Comparison of ENCODE assay signal across 1 cellular context in the genomic region with DNA sequence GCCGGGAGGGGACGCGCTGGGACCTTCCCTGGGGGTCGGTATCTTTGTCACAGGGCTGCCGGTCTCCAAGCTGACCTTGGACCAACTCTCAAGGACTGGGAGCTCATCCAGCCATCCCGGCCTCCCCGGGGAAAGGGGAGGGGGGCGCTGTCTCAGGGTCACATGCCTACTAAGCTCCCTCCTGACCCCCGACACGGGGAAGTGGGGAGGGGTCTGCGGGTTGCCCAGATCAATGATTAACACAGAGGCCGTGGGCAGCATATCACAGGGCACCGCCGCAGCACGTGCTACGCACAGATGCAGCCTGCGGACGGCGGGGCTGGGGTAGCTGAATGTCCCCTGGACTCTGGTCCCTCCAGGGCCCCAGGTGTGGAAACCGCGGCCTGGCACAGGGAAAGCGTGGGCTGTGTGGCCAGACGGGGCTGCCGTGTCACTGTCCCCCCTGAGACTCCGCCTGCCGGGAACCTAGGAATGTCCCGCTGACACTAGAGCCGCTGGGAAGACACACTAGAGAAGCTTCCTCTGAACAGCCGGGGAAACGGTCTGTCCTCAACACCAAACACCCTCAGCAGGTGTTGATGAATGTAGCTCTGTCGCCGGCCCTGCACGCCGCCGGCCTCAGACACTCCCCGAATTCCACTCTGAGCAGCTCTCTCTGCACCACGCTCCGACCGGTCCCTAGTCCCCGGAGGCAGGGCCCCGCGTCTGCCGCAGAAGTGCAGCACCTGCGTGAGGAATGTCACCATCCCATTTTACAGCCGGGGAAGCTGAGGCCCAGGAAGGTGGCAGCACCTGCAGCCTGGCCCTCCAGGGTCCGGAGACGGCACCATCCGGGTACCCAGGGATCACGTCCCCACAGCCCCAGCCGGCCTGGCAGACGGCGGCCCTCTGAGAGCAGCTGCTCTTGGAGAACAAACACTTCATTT.
TF ChIP-seq lines count a peak whose summit lies in the region.

No MANE protein-coding gene starts in this region.

TF ChIP-seq in HepG2, 621 proteins besides CTCF, POLR2A, EP300 and RAD21 (continued from another document and continues in another):
- TF ChIP-seq, protein P1, sequence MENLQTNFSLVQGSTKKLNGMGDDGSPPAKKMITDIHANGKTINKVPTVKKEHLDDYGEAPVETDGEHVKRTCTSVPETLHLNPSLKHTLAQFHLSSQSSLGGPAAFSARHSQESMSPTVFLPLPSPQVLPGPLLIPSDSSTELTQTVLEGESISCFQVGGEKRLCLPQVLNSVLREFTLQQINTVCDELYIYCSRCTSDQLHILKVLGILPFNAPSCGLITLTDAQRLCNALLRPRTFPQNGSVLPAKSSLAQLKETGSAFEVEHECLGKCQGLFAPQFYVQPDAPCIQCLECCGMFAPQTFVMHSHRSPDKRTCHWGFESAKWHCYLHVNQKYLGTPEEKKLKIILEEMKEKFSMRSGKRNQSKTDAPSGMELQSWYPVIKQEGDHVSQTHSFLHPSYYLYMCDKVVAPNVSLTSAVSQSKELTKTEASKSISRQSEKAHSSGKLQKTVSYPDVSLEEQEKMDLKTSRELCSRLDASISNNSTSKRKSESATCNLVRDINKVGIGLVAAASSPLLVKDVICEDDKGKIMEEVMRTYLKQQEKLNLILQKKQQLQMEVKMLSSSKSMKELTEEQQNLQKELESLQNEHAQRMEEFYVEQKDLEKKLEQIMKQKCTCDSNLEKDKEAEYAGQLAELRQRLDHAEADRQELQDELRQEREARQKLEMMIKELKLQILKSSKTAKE (CRISPR knock-in tag; IDR thresholded peaks at IDR 0.05; ENCODE audit: borderline replicate concordance), result peak; percentile 61; the same call in 1 of the 2 replicates
- TF ChIP-seq RFX5 (IDR thresholded peaks at IDR 0.05; ENCODE audit: low read depth, low read length) (no peak), JUNB (CRISPR knock-in tag; IDR thresholded peaks at IDR 0.05; ENCODE audit: borderline replicate concordance) (no peak), NAIF1 (CRISPR knock-in tag; IDR thresholded peaks at IDR 0.05; ENCODE audit: borderline replicate concordance) (no peak), ZFX (CRISPR knock-in tag; IDR thresholded peaks at IDR 0.05; ENCODE audit: low read depth) (peak; percentile 73), ZNF160 (CRISPR knock-in tag; IDR thresholded peaks at IDR 0.05) (no peak), NPAS2 (CRISPR knock-in tag; IDR thresholded peaks at IDR 0.05; ENCODE audit: borderline replicate concordance) (no peak), ZNF224 (CRISPR knock-in tag; IDR thresholded peaks at IDR 0.05) (no peak; the same call in 1 of the 2 replicates), SRSF1 (optimal IDR thresholded peaks at IDR 0.05; ENCODE audit: low read depth, low read length) (peak; percentile 19), ATF7-NPFF (CRISPR knock-in tag; IDR thresholded peaks at IDR 0.05; ENCODE audit: low read depth) (peak; percentile 9; the same call in 1 of the 2 replicates), ELF1 (CRISPR knock-in tag; IDR thresholded peaks at IDR 0.05) (peak; percentile 11; the same call in 1 of the 2 replicates), BRCA1 (CRISPR knock-in tag; IDR thresholded peaks at IDR 0.05) (no peak), HDAC2 (CRISPR knock-in tag; IDR thresholded peaks at IDR 0.05) (0 out of 2 replicates have a peak, but pooled peaks have one; percentile 47), BHLHE40 (IDR thresholded peaks at IDR 0.05; ENCODE audit: low read length) (peak; percentile 94), HNRNPLL (IDR thresholded peaks at IDR 0.05; ENCODE audit: low read depth, low read length, poor library complexity, severe bottlenecking) (peak; percentile 55), CEBPG (CRISPR knock-in tag; IDR thresholded peaks at IDR 0.05) (0 out of 2 replicates have a peak, but pooled peaks have one; percentile 11), CREM (IDR thresholded peaks at IDR 0.05) (peak; percentile 30; the same call in 1 of the 2 replicates), CREM (CRISPR knock-in tag; IDR thresholded peaks at IDR 0.05) (no peak), RFX1 (IDR thresholded peaks at IDR 0.05) (no peak), JUND (CRISPR knock-in tag; IDR thresholded peaks at IDR 0.05) (0 out of 2 replicates have a peak, but pooled peaks have one; percentile 18), REXO4 (CRISPR knock-in tag; IDR thresholded peaks at IDR 0.05; ENCODE audit: borderline replicate concordance) (no peak), RFXANK (CRISPR knock-in tag; IDR thresholded peaks at IDR 0.05) (no peak), FOXA1 (IDR thresholded peaks at IDR 0.05) (no peak), FOXA1 (CRISPR knock-in tag; IDR thresholded peaks at IDR 0.05) (no peak), REPIN1 (CRISPR knock-in tag; IDR thresholded peaks at IDR 0.05; ENCODE audit: borderline replicate concordance, low read depth) (no peak; the same call in 1 of the 2 replicates), DMAP1 (CRISPR knock-in tag; IDR thresholded peaks at IDR 0.05) (peak; percentile 68; the same call in 1 of the 2 replicates), ZNF703 (CRISPR knock-in tag; IDR thresholded peaks at IDR 0.05; ENCODE audit: borderline replicate concordance) (peak; percentile 38; the same call in 1 of the 2 replicates), ZNF558 (CRISPR knock-in tag; IDR thresholded peaks at IDR 0.05; ENCODE audit: borderline replicate concordance) (no peak), ZNF556 (CRISPR knock-in tag; IDR thresholded peaks at IDR 0.05; ENCODE audit: borderline replicate concordance) (no peak), KDM6A (CRISPR knock-in tag; IDR thresholded peaks at IDR 0.05; ENCODE audit: low read depth) (no peak), ZNF549 (CRISPR knock-in tag; IDR thresholded peaks at IDR 0.05) (no peak), SYNCRIP (IDR thresholded peaks at IDR 0.05; ENCODE audit: insufficient read depth, low read depth, low read length) (no peak)
- TF ChIP-seq, protein P2, sequence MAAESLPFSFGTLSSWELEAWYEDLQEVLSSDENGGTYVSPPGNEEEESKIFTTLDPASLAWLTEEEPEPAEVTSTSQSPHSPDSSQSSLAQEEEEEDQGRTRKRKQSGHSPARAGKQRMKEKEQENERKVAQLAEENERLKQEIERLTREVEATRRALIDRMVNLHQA (CRISPR knock-in tag; IDR thresholded peaks at IDR 0.05), result no peak
- TF ChIP-seq, protein P3, sequence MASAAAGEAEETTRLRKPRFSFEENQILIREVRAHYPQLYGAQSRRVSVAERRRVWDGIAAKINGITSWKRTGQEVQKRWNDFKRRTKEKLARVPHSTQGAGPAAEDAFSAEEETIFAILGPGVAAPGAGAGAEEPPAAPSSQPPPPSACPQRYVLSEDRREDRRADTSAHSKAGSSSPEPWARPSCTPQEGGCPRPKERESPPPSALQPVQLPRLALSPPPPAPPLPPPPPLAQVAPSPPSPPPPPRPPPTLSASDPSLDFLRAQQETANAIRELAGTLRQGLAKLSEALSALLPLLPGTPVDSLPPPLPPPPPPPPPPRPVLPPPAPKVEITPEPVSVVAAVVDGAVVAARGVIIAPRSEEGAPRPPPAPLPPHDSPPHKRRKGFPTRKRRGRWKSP (CRISPR knock-in tag; IDR thresholded peaks at IDR 0.05), result 0 out of 2 replicates have a peak, but pooled peaks have one; percentile 50
- TF ChIP-seq, protein P4, sequence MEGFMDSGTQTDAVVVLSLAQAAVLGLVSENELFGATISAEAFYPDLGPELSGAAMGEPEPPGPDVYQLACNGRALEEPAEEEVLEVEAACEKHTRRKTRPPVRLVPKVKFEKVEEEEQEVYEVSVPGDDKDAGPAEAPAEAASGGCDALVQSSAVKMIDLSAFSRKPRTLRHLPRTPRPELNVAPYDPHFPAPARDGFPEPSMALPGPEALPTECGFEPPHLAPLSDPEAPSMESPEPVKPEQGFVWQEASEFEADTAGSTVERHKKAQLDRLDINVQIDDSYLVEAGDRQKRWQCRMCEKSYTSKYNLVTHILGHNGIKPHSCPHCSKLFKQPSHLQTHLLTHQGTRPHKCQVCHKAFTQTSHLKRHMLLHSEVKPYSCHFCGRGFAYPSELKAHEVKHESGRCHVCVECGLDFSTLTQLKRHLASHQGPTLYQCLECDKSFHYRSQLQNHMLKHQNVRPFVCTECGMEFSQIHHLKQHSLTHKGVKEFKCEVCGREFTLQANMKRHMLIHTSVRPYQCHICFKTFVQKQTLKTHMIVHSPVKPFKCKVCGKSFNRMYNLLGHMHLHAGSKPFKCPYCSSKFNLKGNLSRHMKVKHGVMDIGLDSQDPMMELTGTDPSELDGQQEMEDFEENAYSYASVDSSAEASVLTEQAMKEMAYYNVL (CRISPR knock-in tag; IDR thresholded peaks at IDR 0.05; ENCODE audit: borderline replicate concordance), result no peak
- TF ChIP-seq, protein P5, sequence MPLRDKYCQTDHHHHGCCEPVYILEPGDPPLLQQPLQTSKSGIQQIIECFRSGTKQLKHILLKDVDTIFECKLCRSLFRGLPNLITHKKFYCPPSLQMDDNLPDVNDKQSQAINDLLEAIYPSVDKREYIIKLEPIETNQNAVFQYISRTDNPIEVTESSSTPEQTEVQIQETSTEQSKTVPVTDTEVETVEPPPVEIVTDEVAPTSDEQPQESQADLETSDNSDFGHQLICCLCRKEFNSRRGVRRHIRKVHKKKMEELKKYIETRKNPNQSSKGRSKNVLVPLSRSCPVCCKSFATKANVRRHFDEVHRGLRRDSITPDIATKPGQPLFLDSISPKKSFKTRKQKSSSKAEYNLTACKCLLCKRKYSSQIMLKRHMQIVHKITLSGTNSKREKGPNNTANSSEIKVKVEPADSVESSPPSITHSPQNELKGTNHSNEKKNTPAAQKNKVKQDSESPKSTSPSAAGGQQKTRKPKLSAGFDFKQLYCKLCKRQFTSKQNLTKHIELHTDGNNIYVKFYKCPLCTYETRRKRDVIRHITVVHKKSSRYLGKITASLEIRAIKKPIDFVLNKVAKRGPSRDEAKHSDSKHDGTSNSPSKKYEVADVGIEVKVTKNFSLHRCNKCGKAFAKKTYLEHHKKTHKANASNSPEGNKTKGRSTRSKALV (CRISPR knock-in tag; IDR thresholded peaks at IDR 0.05), result 0 out of 2 replicates have a peak, but pooled peaks have one; percentile 34
- TF ChIP-seq, protein P6, sequence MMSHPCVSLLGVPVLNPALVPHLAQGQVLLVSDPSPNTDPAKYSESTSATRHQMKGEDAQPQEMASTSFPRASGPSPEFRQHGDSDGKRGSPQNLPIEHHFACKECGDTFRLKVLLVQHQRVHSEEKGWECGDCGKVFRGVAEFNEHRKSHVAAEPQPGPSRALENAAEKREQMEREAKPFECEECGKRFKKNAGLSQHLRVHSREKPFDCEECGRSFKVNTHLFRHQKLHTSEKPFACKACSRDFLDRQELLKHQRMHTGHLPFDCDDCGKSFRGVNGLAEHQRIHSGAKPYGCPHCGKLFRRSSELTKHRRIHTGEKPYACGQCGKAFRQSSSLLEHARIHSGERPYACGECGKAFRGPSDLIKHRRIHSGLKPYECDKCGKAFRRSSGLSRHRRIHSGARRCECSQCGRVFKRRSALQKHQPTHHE (CRISPR knock-in tag; IDR thresholded peaks at IDR 0.05; ENCODE audit: borderline replicate concordance), result no peak
- TF ChIP-seq, protein P7, sequence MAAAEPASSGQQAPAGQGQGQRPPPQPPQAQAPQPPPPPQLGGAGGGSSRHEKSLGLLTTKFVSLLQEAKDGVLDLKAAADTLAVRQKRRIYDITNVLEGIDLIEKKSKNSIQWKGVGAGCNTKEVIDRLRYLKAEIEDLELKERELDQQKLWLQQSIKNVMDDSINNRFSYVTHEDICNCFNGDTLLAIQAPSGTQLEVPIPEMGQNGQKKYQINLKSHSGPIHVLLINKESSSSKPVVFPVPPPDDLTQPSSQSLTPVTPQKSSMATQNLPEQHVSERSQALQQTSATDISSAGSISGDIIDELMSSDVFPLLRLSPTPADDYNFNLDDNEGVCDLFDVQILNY (CRISPR knock-in tag; conservative IDR thresholded peaks at IDR 0.05), result no peak
- TF ChIP-seq, protein P8, sequence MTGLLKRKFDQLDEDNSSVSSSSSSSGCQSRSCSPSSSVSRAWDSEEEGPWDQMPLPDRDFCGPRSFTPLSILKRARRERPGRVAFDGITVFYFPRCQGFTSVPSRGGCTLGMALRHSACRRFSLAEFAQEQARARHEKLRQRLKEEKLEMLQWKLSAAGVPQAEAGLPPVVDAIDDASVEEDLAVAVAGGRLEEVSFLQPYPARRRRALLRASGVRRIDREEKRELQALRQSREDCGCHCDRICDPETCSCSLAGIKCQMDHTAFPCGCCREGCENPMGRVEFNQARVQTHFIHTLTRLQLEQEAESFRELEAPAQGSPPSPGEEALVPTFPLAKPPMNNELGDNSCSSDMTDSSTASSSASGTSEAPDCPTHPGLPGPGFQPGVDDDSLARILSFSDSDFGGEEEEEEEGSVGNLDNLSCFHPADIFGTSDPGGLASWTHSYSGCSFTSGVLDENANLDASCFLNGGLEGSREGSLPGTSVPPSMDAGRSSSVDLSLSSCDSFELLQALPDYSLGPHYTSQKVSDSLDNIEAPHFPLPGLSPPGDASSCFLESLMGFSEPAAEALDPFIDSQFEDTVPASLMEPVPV (CRISPR knock-in tag; IDR thresholded peaks at IDR 0.05), result no peak
- TF ChIP-seq, protein P9, sequence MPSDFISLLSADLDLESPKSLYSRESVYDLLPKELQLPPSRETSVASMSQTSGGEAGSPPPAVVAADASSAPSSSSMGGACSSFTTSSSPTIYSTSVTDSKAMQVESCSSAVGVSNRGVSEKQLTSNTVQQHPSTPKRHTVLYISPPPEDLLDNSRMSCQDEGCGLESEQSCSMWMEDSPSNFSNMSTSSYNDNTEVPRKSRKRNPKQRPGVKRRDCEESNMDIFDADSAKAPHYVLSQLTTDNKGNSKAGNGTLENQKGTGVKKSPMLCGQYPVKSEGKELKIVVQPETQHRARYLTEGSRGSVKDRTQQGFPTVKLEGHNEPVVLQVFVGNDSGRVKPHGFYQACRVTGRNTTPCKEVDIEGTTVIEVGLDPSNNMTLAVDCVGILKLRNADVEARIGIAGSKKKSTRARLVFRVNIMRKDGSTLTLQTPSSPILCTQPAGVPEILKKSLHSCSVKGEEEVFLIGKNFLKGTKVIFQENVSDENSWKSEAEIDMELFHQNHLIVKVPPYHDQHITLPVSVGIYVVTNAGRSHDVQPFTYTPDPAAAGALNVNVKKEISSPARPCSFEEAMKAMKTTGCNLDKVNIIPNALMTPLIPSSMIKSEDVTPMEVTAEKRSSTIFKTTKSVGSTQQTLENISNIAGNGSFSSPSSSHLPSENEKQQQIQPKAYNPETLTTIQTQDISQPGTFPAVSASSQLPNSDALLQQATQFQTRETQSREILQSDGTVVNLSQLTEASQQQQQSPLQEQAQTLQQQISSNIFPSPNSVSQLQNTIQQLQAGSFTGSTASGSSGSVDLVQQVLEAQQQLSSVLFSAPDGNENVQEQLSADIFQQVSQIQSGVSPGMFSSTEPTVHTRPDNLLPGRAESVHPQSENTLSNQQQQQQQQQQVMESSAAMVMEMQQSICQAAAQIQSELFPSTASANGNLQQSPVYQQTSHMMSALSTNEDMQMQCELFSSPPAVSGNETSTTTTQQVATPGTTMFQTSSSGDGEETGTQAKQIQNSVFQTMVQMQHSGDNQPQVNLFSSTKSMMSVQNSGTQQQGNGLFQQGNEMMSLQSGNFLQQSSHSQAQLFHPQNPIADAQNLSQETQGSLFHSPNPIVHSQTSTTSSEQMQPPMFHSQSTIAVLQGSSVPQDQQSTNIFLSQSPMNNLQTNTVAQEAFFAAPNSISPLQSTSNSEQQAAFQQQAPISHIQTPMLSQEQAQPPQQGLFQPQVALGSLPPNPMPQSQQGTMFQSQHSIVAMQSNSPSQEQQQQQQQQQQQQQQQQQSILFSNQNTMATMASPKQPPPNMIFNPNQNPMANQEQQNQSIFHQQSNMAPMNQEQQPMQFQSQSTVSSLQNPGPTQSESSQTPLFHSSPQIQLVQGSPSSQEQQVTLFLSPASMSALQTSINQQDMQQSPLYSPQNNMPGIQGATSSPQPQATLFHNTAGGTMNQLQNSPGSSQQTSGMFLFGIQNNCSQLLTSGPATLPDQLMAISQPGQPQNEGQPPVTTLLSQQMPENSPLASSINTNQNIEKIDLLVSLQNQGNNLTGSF (CRISPR knock-in tag; IDR thresholded peaks at IDR 0.05), result no peak
